Comparison of ENCODE assay signal across 1 cellular context in genomic region chr1:11879311-11880180, GRCh38.
TF ChIP-seq lines count a peak whose summit lies in the region.

No MANE protein-coding gene starts in this region.

TF ChIP-seq in SK-N-SH treated with all-trans-retinoic acid at 6 μM for 48 hours, 23 proteins besides CTCF, POLR2A, EP300 and RAD21 (continued from another document):
- TF ChIP-seq CREB5 (CRISPR knock-in tag; IDR thresholded peaks at IDR 0.05; ENCODE audit: low read depth) (no peak), ARNTL (CRISPR knock-in tag; IDR thresholded peaks at IDR 0.05; ENCODE audit: borderline replicate concordance, low read depth) (no peak), ZFP3 (CRISPR knock-in tag; IDR thresholded peaks at IDR 0.05) (no peak), ZNF565 (CRISPR knock-in tag; conservative IDR thresholded peaks at IDR 0.05; ENCODE audit: low read depth) (no peak), ZNF70 (CRISPR knock-in tag; IDR thresholded peaks at IDR 0.05) (no peak)
